ENCODE assay signal across 32 cellular contexts in genomic region chr1:43729816-43730463, GRCh38. TPM values are rescaled to one million over a fixed set of nuclear protein-coding genes. Genes with fewer than 3 reads are reported as not detected.
DNase-seq lines count a peak whose midpoint lies in the region; FAIRE-seq and TF ChIP-seq lines count a peak whose summit lies in the region.
"Had no signal": no experiment of that assay in that cellular context is flagged by ENCODE, and none has a peak within 500 bp of the region (broad histone marks: within the 10 kb centered on the region; RNA-seq: fewer than 3 reads in every experiment).

No MANE protein-coding gene starts in this region.

- no peaks in the 10 kb centered on the region for H3K27me3 Mint-ChIP-seq in astrocyte (ENCODE audit: low read depth, unreplicated experiment)
- H3K27me3 Mint-ChIP-seq: activated CD8-positive, alpha-beta memory T cell treated with anti-CD3 and anti-CD28 coated beads, Interleukin-2, amount 10 ng/mL, durations not matched to agents 7 days and 5 days; naive thymus-derived CD8-positive, alpha-beta T cell had no signal

- peaks cover 42% of the 10 kb centered on the region for H3K79me2 ChIP-seq in astrocyte (ENCODE audit: insufficient read depth, low read length)

- no peaks in the 10 kb centered on the region for H3K27me3 ChIP-seq in astrocyte (ENCODE audit: insufficient read depth, low read length)
- no peaks in the 10 kb centered on the region for H3K27me3 ChIP-seq in skeletal muscle tissue (ENCODE audit: control insufficient read depth in 3 of 3, insufficient read depth in 3 of 3, low read length in 3 of 3)
- H3K27me3 ChIP-seq: body of pancreas, esophagus muscularis mucosa, suprapubic skin, upper lobe of left lung had no signal

- H3K27ac ChIP-seq in astrocyte (ENCODE audit: low read depth, low read length), result no peak overlapping the region
- H3K27ac ChIP-seq in skeletal muscle tissue (ENCODE audit: low read depth, low read length), result peak overlapping the region; percentile 11
- H3K27ac ChIP-seq: body of pancreas, esophagus muscularis mucosa, HL-60, RWPE1, suprapubic skin, upper lobe of left lung had no signal

- H3K36me3 ChIP-seq in astrocyte (ENCODE audit: insufficient read depth, low read length) (no peaks in the 10 kb centered on the region), skeletal muscle tissue (ENCODE audit: control insufficient read depth in 3 of 3, insufficient read depth in 3 of 3, low read length in 3 of 3) (no peaks in the 10 kb centered on the region)
- H3K36me3 ChIP-seq: suprapubic skin, upper lobe of left lung had no signal

- H3K9me3 ChIP-seq in astrocyte (ENCODE audit: insufficient read depth, low read depth, low read length) (no peaks in the 10 kb centered on the region), skeletal muscle tissue (ENCODE audit: control insufficient read depth in 3 of 3, low read length in 3 of 3) (no peaks in the 10 kb centered on the region)
- H3K9me3 ChIP-seq: body of pancreas, esophagus muscularis mucosa, suprapubic skin, upper lobe of left lung had no signal

- peak; percentile 24 for TF ChIP-seq CTCF in astrocyte (IDR thresholded peaks at IDR 0.05; ENCODE audit: insufficient read depth, low read depth, low read length)

- H3K4me3 ChIP-seq in astrocyte (ENCODE audit: insufficient read depth, low read depth, low read length) (no peak overlapping the region), skeletal muscle tissue (ENCODE audit: low read length in 3 of 3) (no peak overlapping the region)
- H3K4me3 ChIP-seq: body of pancreas, esophagus muscularis mucosa, suprapubic skin, upper lobe of left lung had no signal

- no peak overlapping the region for H2AFZ ChIP-seq in astrocyte (ENCODE audit: low read depth, low read length)

- DNase-seq in H54 (ENCODE audit: insufficient read length, low spot score) (no peak), astrocyte (ENCODE audit: low read depth) (peak; percentile 45), globus pallidus (ENCODE audit: low spot score) (peak; percentile 28), SW480 (ENCODE audit: low spot score) (no peak), NCI-H1694 treated with DMSO at 0.1 percent for 48 hours (lab: John Stamatoyannopoulos, UW) (no peak)
- DNase-seq in stimulated activated CD4-positive, alpha-beta T cell treated with anti-CD3 and anti-CD28 coated beads, Interleukin-4, amount 100 ng/mL, for 1 hour, result no peak
- DNase-seq: activated CD4-positive, alpha-beta T cell treated with anti-CD3 and anti-CD28 coated beads, Interleukin-2, amount 50 U/mL, for 4 hours; activated CD4-positive, CD25-positive, alpha-beta regulatory T cell; activated CD8-positive, alpha-beta memory T cell treated with anti-CD3 and anti-CD28 coated beads, Interleukin-2, amount 10 ng/mL, durations not matched to agents 7 days and 5 days; activated T-cell treated with anti-CD3 and anti-CD28 coated beads, Interleukin-2, amount 50 U/mL, for 4 hours; body of pancreas; cerebellar nuclear complex; dermis blood vessel endothelial cell; endodermal cell; foreskin melanocyte; kidney glomerular epithelial cell; naive thymus-derived CD8-positive, alpha-beta T cell; NCI-H1436; NCI-H446 treated with DMSO at 0.1 percent for 48 hours; NCI-H82; occipital lobe; stimulated activated naive CD4-positive, alpha-beta T cell; upper lobe of left lung had no signal

- no peaks in the 10 kb centered on the region for H3K4me1 Mint-ChIP-seq in astrocyte (ENCODE audit: low read depth, unreplicated experiment)
- H3K4me1 Mint-ChIP-seq: activated CD8-positive, alpha-beta memory T cell treated with anti-CD3 and anti-CD28 coated beads, Interleukin-2, amount 10 ng/mL, durations not matched to agents 7 days and 5 days; CD14-positive monocyte had no signal

- peaks cover 20% of the 10 kb centered on the region for H4K20me1 ChIP-seq in astrocyte (ENCODE audit: insufficient read depth, low read length)

- H3K9ac ChIP-seq in astrocyte (ENCODE audit: low read length) (no peak overlapping the region), skeletal muscle tissue (ENCODE audit: low read depth in 1 of 3, low read length in 3 of 3) (no peak overlapping the region)

- no peak overlapping the region for H3K4me3 Mint-ChIP-seq in astrocyte (ENCODE audit: unreplicated experiment)
- H3K4me3 Mint-ChIP-seq: activated CD8-positive, alpha-beta memory T cell treated with anti-CD3 and anti-CD28 coated beads, Interleukin-2, amount 10 ng/mL, durations not matched to agents 7 days and 5 days; activated T-cell treated with anti-CD3 and anti-CD28 coated beads, Interleukin-2, amount 50 U/mL, for 4 hours; CD14-positive monocyte; endodermal cell; mesothelial cell of epicardium; naive thymus-derived CD8-positive, alpha-beta T cell; T-helper 1 cell treated with Interleukin-12 subunit alpha and Interleukin-12 subunit beta and Interleukin-4 antibody, amounts not matched to agents 30 μg/mL and 1 μg/mL, for 36 hours had no signal

- FAIRE-seq in H54 (lab: Jason Lieb, UNC) (peak; percentile 60), astrocyte (lab: Jason Lieb, UNC) (no peak)
- FAIRE-seq: GM19239 had no signal

- H3K4me2 ChIP-seq in astrocyte (ENCODE audit: low read length), result peak overlapping the region; percentile 42

- no peak for TF ChIP-seq POLR2A in H54 (IDR thresholded peaks at IDR 0.05; ENCODE audit: low read depth, low read length)

- H3K9me3 Mint-ChIP-seq in astrocyte (ENCODE audit: unreplicated experiment), result no peaks in the 10 kb centered on the region
- H3K9me3 Mint-ChIP-seq: activated T-cell treated with anti-CD3 and anti-CD28 coated beads, Interleukin-2, amount 50 U/mL, for 4 hours; CD14-positive monocyte; endodermal cell; mesothelial cell of epicardium; naive thymus-derived CD8-positive, alpha-beta T cell; T-helper 1 cell treated with Interleukin-12 subunit alpha and Interleukin-12 subunit beta and Interleukin-4 antibody, amounts not matched to agents 30 μg/mL and 1 μg/mL, for 36 hours had no signal

- H3K36me3 Mint-ChIP-seq in astrocyte (ENCODE audit: low read depth, unreplicated experiment), result peaks cover 3% of the 10 kb centered on the region
- H3K36me3 Mint-ChIP-seq: activated CD8-positive, alpha-beta memory T cell treated with anti-CD3 and anti-CD28 coated beads, Interleukin-2, amount 10 ng/mL, durations not matched to agents 7 days and 5 days; mesothelial cell of epicardium had no signal

- H3K4me1 ChIP-seq in astrocyte (ENCODE audit: insufficient read depth, low read length) (no peaks in the 10 kb centered on the region), skeletal muscle tissue (ENCODE audit: control insufficient read depth in 3 of 3, insufficient read depth in 3 of 3, low read length in 3 of 3) (peaks cover 5 to 11% (median 9%) of the 10 kb centered on the region in 3 donors)
- H3K4me1 ChIP-seq: body of pancreas, upper lobe of left lung had no signal

- no peak overlapping the region for H3K27ac Mint-ChIP-seq in astrocyte (ENCODE audit: unreplicated experiment)
- H3K27ac Mint-ChIP-seq: activated CD8-positive, alpha-beta memory T cell treated with anti-CD3 and anti-CD28 coated beads, Interleukin-2, amount 10 ng/mL, durations not matched to agents 7 days and 5 days; endodermal cell; mesothelial cell of epicardium; T-helper 1 cell treated with Interleukin-12 subunit alpha and Interleukin-12 subunit beta and Interleukin-4 antibody, amounts not matched to agents 30 μg/mL and 1 μg/mL, for 36 hours had no signal

RNA-seq across cellular contexts. Expression of gene ST3GAL3, which starts 22.6 kb away (rescaled TPM):
- 11.4 and 13.9 TPM in 2 replicates for total RNA-seq in astrocyte
- total RNA-seq in skeletal muscle tissue, result 25.1 TPM

Comparison
In these comparisons a context has a peak if more than half of its experiments do, and no peak if none do; other contexts are left out.
1. DNase-seq: peak in astrocyte (single experiment) and globus pallidus (single experiment); none in H54 (single experiment), stimulated activated CD4-positive, alpha-beta T cell treated with anti-CD3 and anti-CD28 coated beads, Interleukin-4, amount 100 ng/mL, for 1 hour (single experiment), SW480 (single experiment) and NCI-H1694 treated with DMSO at 0.1 percent for 48 hours (single experiment).